In the genomic region with DNA sequence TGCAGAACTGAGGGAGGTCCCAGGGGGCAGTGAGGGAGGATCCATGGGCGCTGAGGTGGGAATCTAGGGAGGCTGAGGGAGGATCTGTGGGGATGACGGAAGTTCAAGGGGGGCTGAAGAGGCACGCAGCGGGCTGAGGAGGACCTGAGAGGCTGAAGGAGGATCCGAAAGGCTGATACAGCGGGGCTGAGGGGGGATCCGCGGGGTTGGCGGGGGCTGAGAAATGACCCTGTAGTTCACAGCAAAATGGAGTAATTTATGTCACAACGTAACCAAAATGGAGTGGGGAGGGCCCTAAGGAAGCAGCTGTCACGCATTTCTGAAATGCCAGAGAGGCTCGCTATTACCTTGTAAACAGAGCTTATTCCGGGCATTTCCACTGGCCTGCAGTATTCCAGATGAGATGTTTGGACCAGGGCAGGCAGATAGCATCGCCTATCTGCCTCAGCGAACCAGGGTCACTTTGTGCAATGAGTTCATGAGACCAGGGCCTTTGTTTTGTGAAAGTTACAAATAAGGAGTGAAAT, we compare ENCODE assay signal across 6 cellular contexts. TPM values are rescaled to one million over a fixed set of nuclear protein-coding genes. Genes with fewer than 3 reads are reported as not detected.
DNase-seq lines count a peak whose midpoint lies in the region; ATAC-seq and TF ChIP-seq lines count a peak whose summit lies in the region.

No MANE protein-coding gene starts in this region.

- H3K36me3 ChIP-seq in MG63 (peaks cover 18% of the 10 kb centered on the region), stomach smooth muscle (ENCODE audit: control insufficient read depth in 2 of 2, insufficient read depth in 2 of 2, low read length in 2 of 2) (peaks cover 4 to 10% of the 10 kb centered on the region in 2 donors)

- intact Hi-C loops in CD4-positive, alpha-beta T cell (cut with DNase I, micrococcal nuclease): loop anchor here (1.0 to 10.0 kb wide), 9 partner anchors 21 to 375 kb away; a partner anchor contains a TSS

- peak overlapping the region; percentile 92 for H3K4me3 Mint-ChIP-seq in CD4-positive, alpha-beta T cell

- H3K36me3 Mint-ChIP-seq in CD4-positive, alpha-beta T cell (ENCODE audit: low read depth): peaks cover 15% of the 10 kb centered on the region

- no peak for ATAC-seq in CD4-positive, alpha-beta T cell (ENCODE audit: poor library complexity)
- ATAC-seq in GM21619 (IDR thresholded peaks at IDR 0.05; ENCODE audit: unreplicated experiment): no peak

- POLR2A ChIA-PET in CD4-positive, alpha-beta T cell (lab: Charles Lee): interaction anchor here (0.7 to 2.8 kb wide), 14 partner anchors 10 to 378 kb away, joined by 3 to 22 read pairs (median 3); a partner anchor contains a TSS

- no peak for DNase-seq in CD4-positive, alpha-beta T cell
- DNase-seq in MG63: no peak
- peak; percentile 34 for DNase-seq in fibroblast of peridontal ligament (ENCODE audit: extremely low read depth)
- no peak for DNase-seq in pons (ENCODE audit: low spot score)

- peaks cover 26% of the 10 kb centered on the region for H3K4me1 ChIP-seq in stomach smooth muscle (ENCODE audit: control insufficient read depth, insufficient read depth, low read length)

- H3K27me3 Mint-ChIP-seq in CD4-positive, alpha-beta T cell: no peaks in the 10 kb centered on the region

- CTCF ChIA-PET in CD4-positive, alpha-beta T cell (lab: Charles Lee): interaction anchor here (1.1 to 2.1 kb wide), 3 partner anchors 21 to 104 kb away, joined by 5 to 9 read pairs (median 8); no protein-coding TSS in a partner anchor

- no peaks in the 10 kb centered on the region for H3K9me3 ChIP-seq in CD4-positive, alpha-beta T cell (ENCODE audit: control insufficient read depth, low read length)
- H3K9me3 ChIP-seq in MG63 (no peaks in the 10 kb centered on the region), stomach smooth muscle (ENCODE audit: control insufficient read depth in 2 of 2, low read length in 2 of 2) (no peaks in the 10 kb centered on the region)

- peak overlapping the region; percentile 95 to 97 for H3K9ac ChIP-seq in stomach smooth muscle (ENCODE audit: low read length in 2 of 2)

- H3K27me3 ChIP-seq in CD4-positive, alpha-beta T cell (ENCODE audit: control insufficient read depth, insufficient read depth, low read length): no peaks in the 10 kb centered on the region
- H3K27me3 ChIP-seq in MG63: no peaks in the 10 kb centered on the region
- no peaks in the 10 kb centered on the region for H3K27me3 ChIP-seq in stomach smooth muscle (ENCODE audit: control insufficient read depth in 1 of 2, insufficient read depth in 2 of 2, low read length in 2 of 2)

- peak overlapping the region; percentile 93 for H3K27ac Mint-ChIP-seq in CD4-positive, alpha-beta T cell

- no peaks in the 10 kb centered on the region for H3K9me3 Mint-ChIP-seq in CD4-positive, alpha-beta T cell

- peaks cover 26% of the 10 kb centered on the region for H3K4me1 Mint-ChIP-seq in CD4-positive, alpha-beta T cell (ENCODE audit: low read depth)

- no peak for TF ChIP-seq CTCF in CD4-positive, alpha-beta T cell (IDR thresholded peaks at IDR 0.05)

- peak overlapping the region; percentile 84 for H3K27ac ChIP-seq in CD4-positive, alpha-beta T cell (ENCODE audit: low read depth, low read length)
- H3K27ac ChIP-seq in stomach smooth muscle (ENCODE audit: low read length): peak overlapping the region; percentile 92

- H3K4me3 ChIP-seq in MG63: peak overlapping the region; percentile 93
- H3K4me3 ChIP-seq in stomach smooth muscle (ENCODE audit: low read length in 2 of 2): peak overlapping the region; percentile 90 to 94

RNA-seq across cellular contexts. Expression of a gene that starts 0.9 kb away (rescaled TPM):
- 100 to 1,000 TPM; 120 to 128 TPM for total RNA-seq in CD4-positive, alpha-beta T cell
- total RNA-seq in MG63 (2014; rRNA removed; shearing (Covaris generic); ENCODE audit: low replicate concordance): 46.6 and 83.8 TPM in 2 replicates

RNA-seq across cellular contexts. Expression of a gene that starts 6.9 kb away (rescaled TPM):
- total RNA-seq in CD4-positive, alpha-beta T cell: 10 to 100 TPM; 36.6 to 40.3 TPM
- total RNA-seq in MG63 (2014; rRNA removed; shearing (Covaris generic); ENCODE audit: low replicate concordance): 38.6 and 39.0 TPM in 2 replicates

RNA-seq across cellular contexts. Expression of a gene that starts 27.5 kb away (rescaled TPM):
- 100 to 1,000 TPM; 318 to 322 TPM for total RNA-seq in CD4-positive, alpha-beta T cell
- total RNA-seq in MG63 (2014; rRNA removed; shearing (Covaris generic); ENCODE audit: low replicate concordance): 324 and 413 TPM in 2 replicates

RNA-seq across cellular contexts. Expression of a gene that starts 30.1 kb away (rescaled TPM):
- total RNA-seq in CD4-positive, alpha-beta T cell: 100 to 1,000 TPM; 373 to 378 TPM
- 246 and 425 TPM in 2 replicates for total RNA-seq in MG63 (2014; rRNA removed; shearing (Covaris generic); ENCODE audit: low replicate concordance)

RNA-seq across cellular contexts. Expression of a gene that starts 39.7 kb away (rescaled TPM):
- total RNA-seq in CD4-positive, alpha-beta T cell: 1 to 10 TPM; 2.1 to 2.4 TPM
- 0.20 and 4.8 TPM in 2 replicates for total RNA-seq in MG63 (2014; rRNA removed; shearing (Covaris generic); ENCODE audit: low replicate concordance)
